ENCODE assay signal across 8 cellular contexts in the genomic region with DNA sequence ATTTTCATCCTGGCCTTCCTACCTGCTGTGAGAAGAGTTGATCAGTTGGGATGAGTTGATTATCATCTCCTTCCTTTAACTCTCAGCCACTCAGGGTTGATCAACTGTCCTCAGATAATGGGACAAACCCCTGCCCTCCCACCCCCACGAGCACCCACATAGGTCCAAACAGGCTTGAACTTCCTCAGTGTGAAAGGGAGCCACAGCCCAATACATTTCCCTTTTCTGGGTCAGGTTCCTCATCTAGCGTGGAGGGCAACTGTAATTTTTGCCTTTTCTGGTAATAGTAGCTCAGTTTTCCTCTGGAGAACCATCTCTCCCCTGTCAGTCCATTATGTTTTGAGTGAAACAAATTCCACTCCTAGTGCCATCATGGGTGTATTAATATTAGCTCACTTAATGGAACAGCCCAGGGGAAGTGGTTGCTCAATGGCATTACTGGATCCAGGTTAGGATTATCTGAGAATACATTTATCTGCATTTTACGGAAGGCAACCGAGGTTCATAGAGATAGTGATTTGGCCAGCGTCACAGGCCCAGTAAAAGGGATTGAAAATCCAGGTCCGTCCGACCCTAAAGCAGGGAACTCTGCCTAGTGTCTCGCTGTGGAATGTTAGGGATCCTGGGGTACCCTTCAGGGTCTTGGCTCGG.
A peak's percentile ranks its signal among the peaks of the same experiment; 100 is the strongest.
DNase-seq lines count a peak whose midpoint lies in the region; ATAC-seq lines count a peak whose summit lies in the region.

No MANE protein-coding gene starts in this region.

- H3K9me3 Mint-ChIP-seq in stimulated activated naive CD8-positive, alpha-beta T cell treated with anti-CD3 and anti-CD28 coated beads, Interleukin-15, Interleukin-2, amounts not matched to agents 100 ng/mL and 50 ng/mL, for 24 hours, result peaks cover 8% of the 10 kb centered on the region
- H3K9me3 Mint-ChIP-seq in central memory CD8-positive, alpha-beta T cell, result peaks cover 5% of the 10 kb centered on the region

- H3K27me3 ChIP-seq in mucosa of stomach (ENCODE audit: control insufficient read depth, insufficient read depth, low read length), result no peaks in the 10 kb centered on the region

- peaks cover 52% of the 10 kb centered on the region for H3K27me3 Mint-ChIP-seq in stimulated activated naive CD8-positive, alpha-beta T cell treated with anti-CD3 and anti-CD28 coated beads, Interleukin-15, Interleukin-2, amounts not matched to agents 100 ng/mL and 50 ng/mL, for 24 hours
- H3K27me3 Mint-ChIP-seq in central memory CD8-positive, alpha-beta T cell, result peaks cover 72% of the 10 kb centered on the region

- H3K4me1 Mint-ChIP-seq in stimulated activated naive CD8-positive, alpha-beta T cell treated with anti-CD3 and anti-CD28 coated beads, Interleukin-15, Interleukin-2, amounts not matched to agents 100 ng/mL and 50 ng/mL, for 24 hours (ENCODE audit: low read depth), result peaks cover 5% of the 10 kb centered on the region
- peaks cover 11% of the 10 kb centered on the region for H3K4me1 Mint-ChIP-seq in central memory CD8-positive, alpha-beta T cell

- peak overlapping the region; percentile 15 for H3K4me3 ChIP-seq in mucosa of stomach (ENCODE audit: low read length)

- peaks cover 18% of the 10 kb centered on the region for H3K4me1 ChIP-seq in mucosa of stomach (ENCODE audit: control insufficient read depth, insufficient read depth, low read length)

- H3K4me3 Mint-ChIP-seq in stimulated activated naive CD8-positive, alpha-beta T cell treated with anti-CD3 and anti-CD28 coated beads, Interleukin-15, Interleukin-2, amounts not matched to agents 100 ng/mL and 50 ng/mL, for 24 hours, result peak overlapping the region; percentile 20
- peak overlapping the region; percentile 63 for H3K4me3 Mint-ChIP-seq in central memory CD8-positive, alpha-beta T cell

- no peak for ATAC-seq in stimulated activated naive CD8-positive, alpha-beta T cell treated with anti-CD3 and anti-CD28 coated beads, Interleukin-15, Interleukin-2, amounts not matched to agents 100 U/mL and 50 U/mL, for 24 hours
- ATAC-seq in central memory CD8-positive, alpha-beta T cell (replicated peaks; ENCODE audit: extremely low read depth, poor library complexity, severe bottlenecking), result no peak
- ATAC-seq in GM21390 (IDR thresholded peaks at IDR 0.05; ENCODE audit: unreplicated experiment), result no peak
- no peak for ATAC-seq in HG03039 (IDR thresholded peaks at IDR 0.05; ENCODE audit: unreplicated experiment)

- peak overlapping the region; percentile 72 for H3K9ac ChIP-seq in mucosa of stomach (ENCODE audit: low read length)

- H3K9me3 ChIP-seq in mucosa of stomach (ENCODE audit: control insufficient read depth, low read length), result no peaks in the 10 kb centered on the region

- no peaks in the 10 kb centered on the region for H3K36me3 ChIP-seq in mucosa of stomach (ENCODE audit: control insufficient read depth, insufficient read depth, low read length)

- no peak for DNase-seq in stimulated activated naive CD8-positive, alpha-beta T cell treated with anti-CD3 and anti-CD28 coated beads, Interleukin-15, Interleukin-2, amounts not matched to agents 100 U/mL and 50 U/mL, for 24 hours
- no peak for DNase-seq in central memory CD8-positive, alpha-beta T cell (ENCODE audit: low spot score in 2 of 2)
- DNase-seq in GF-D8 (lab: John Stamatoyannopoulos, UW) (no peak), NCI-H1092 (lab: John Stamatoyannopoulos, UW) (no peak)

- no peak overlapping the region for H3K27ac Mint-ChIP-seq in stimulated activated naive CD8-positive, alpha-beta T cell treated with anti-CD3 and anti-CD28 coated beads, Interleukin-15, Interleukin-2, amounts not matched to agents 100 ng/mL and 50 ng/mL, for 24 hours
- no peak overlapping the region for H3K27ac Mint-ChIP-seq in central memory CD8-positive, alpha-beta T cell (ENCODE audit: low read depth)

- no peaks in the 10 kb centered on the region for H3K36me3 Mint-ChIP-seq in stimulated activated naive CD8-positive, alpha-beta T cell treated with anti-CD3 and anti-CD28 coated beads, Interleukin-15, Interleukin-2, amounts not matched to agents 100 ng/mL and 50 ng/mL, for 24 hours (ENCODE audit: low read depth)
- H3K36me3 Mint-ChIP-seq in central memory CD8-positive, alpha-beta T cell (ENCODE audit: insufficient read depth), result no peaks in the 10 kb centered on the region
